In genomic region chr15:41774062-41774872, GRCh38 we compare ENCODE assay signal across 8 cellular contexts. TPM values are rescaled to one million over a fixed set of nuclear protein-coding genes. Genes with fewer than 3 reads are reported as not detected.
DNase-seq lines count a peak whose midpoint lies in the region; ATAC-seq, FAIRE-seq and TF ChIP-seq lines count a peak whose summit lies in the region.

Gene MAPKBP1, plus strand, starts transcription at chr15:41774484. Its CDS starts 792 bp downstream, at chr15:41775276.

- H3K27me3 ChIP-seq in astrocyte (ENCODE audit: insufficient read depth, low read length) = no peaks in the 10 kb centered on the region
- no peaks in the 10 kb centered on the region for H3K27me3 ChIP-seq in rectal smooth muscle tissue (ENCODE audit: control insufficient read depth, insufficient read depth, low read length)

- peaks cover 45% of the 10 kb centered on the region for H3K79me2 ChIP-seq in astrocyte (ENCODE audit: insufficient read depth, low read length)

- H3K4me1 ChIP-seq in astrocyte (ENCODE audit: insufficient read depth, low read length) = peaks cover 55% of the 10 kb centered on the region
- H3K4me1 ChIP-seq in rectal smooth muscle tissue (ENCODE audit: control insufficient read depth, insufficient read depth, low read length) = peaks cover 26% of the 10 kb centered on the region

- H3K4me2 ChIP-seq in astrocyte (ENCODE audit: low read length) = peak within 1 kb of the TSS; percentile 87

- peak; percentile 59 for TF ChIP-seq POLR2A in GM18505 (IDR thresholded peaks at IDR 0.05; ENCODE audit: borderline replicate concordance, extremely low read depth, insufficient read depth, insufficient read length)

- peak within 1 kb of the TSS; percentile 92 for H3K4me3 Mint-ChIP-seq in T-helper 2 cell treated with Interferon-gamma antibody and Interleukin-4, amounts not matched to agents 5 μg/mL and 100 μg/mL, for 36 hours
- H3K4me3 Mint-ChIP-seq in astrocyte (ENCODE audit: unreplicated experiment) = peak within 1 kb of the TSS; percentile 95

- H3K4me3 ChIP-seq in astrocyte (ENCODE audit: insufficient read depth, low read depth, low read length) (peak within 1 kb of the TSS; percentile 74), rectal smooth muscle tissue (ENCODE audit: low read length) (peak within 1 kb of the TSS; percentile 90)

- DNase-seq in NCI-H1930 (lab: John Stamatoyannopoulos, UW) (peak; percentile 78 to 89), astrocyte (ENCODE audit: low read depth) (peak; percentile 95), hepatic stellate cell (ENCODE audit: low spot score) (peak; percentile 95), cortex of kidney (lab: John Stamatoyannopoulos, UW) (no peak)
- peak; percentile 99 for DNase-seq in T-helper 2 cell treated with Interferon-gamma antibody and Interleukin-4, amounts not matched to agents 5 μg/mL and 100 μg/mL, for 36 hours (ENCODE audit: low spot score)

- H3K27ac ChIP-seq in astrocyte (ENCODE audit: low read depth, low read length) (peak within 1 kb of the TSS; percentile 76), rectal smooth muscle tissue (ENCODE audit: low read depth, low read length) (peak within 1 kb of the TSS; percentile 89)

- no peaks in the 10 kb centered on the region for H3K9me3 ChIP-seq in astrocyte (ENCODE audit: insufficient read depth, low read depth, low read length)

- H3K9me3 Mint-ChIP-seq in T-helper 2 cell treated with Interferon-gamma antibody and Interleukin-4, amounts not matched to agents 5 μg/mL and 100 μg/mL, for 36 hours = no peaks in the 10 kb centered on the region
- no peaks in the 10 kb centered on the region for H3K9me3 Mint-ChIP-seq in astrocyte (ENCODE audit: unreplicated experiment)

- H3K27me3 Mint-ChIP-seq in T-helper 2 cell treated with Interferon-gamma antibody and Interleukin-4, amounts not matched to agents 5 μg/mL and 100 μg/mL, for 36 hours (ENCODE audit: low read depth) = no peaks in the 10 kb centered on the region
- H3K27me3 Mint-ChIP-seq in astrocyte (ENCODE audit: low read depth, unreplicated experiment) = no peaks in the 10 kb centered on the region

- H2AFZ ChIP-seq in astrocyte (ENCODE audit: low read depth, low read length) = peak within 1 kb of the TSS; percentile 68

- H3K4me1 Mint-ChIP-seq in T-helper 2 cell treated with Interferon-gamma antibody and Interleukin-4, amounts not matched to agents 5 μg/mL and 100 μg/mL, for 36 hours (ENCODE audit: low read depth) = peaks cover 49% of the 10 kb centered on the region
- peaks cover 37% of the 10 kb centered on the region for H3K4me1 Mint-ChIP-seq in astrocyte (ENCODE audit: low read depth, unreplicated experiment)

- peak within 1 kb of the TSS; percentile 86 for H3K27ac Mint-ChIP-seq in T-helper 2 cell treated with Interferon-gamma antibody and Interleukin-4, amounts not matched to agents 5 μg/mL and 100 μg/mL, for 36 hours
- H3K27ac Mint-ChIP-seq in astrocyte (ENCODE audit: unreplicated experiment) = peak within 1 kb of the TSS; percentile 91

- peak; percentile 84 for ATAC-seq in GM18505 (IDR thresholded peaks at IDR 0.05; ENCODE audit: unreplicated experiment)
- peak; percentile 71 for ATAC-seq in HG02973 (IDR thresholded peaks at IDR 0.05; ENCODE audit: unreplicated experiment)

- peak within 1 kb of the TSS; percentile 86 for H3K9ac ChIP-seq in astrocyte (ENCODE audit: low read length)
- H3K9ac ChIP-seq in rectal smooth muscle tissue (ENCODE audit: low read length) = peak within 1 kb of the TSS; percentile 97

- H3K36me3 ChIP-seq in astrocyte (ENCODE audit: insufficient read depth, low read length) (peaks cover 1% of the 10 kb centered on the region), rectal smooth muscle tissue (ENCODE audit: control insufficient read depth, insufficient read depth, low read length) (no peaks in the 10 kb centered on the region)

- peaks cover 39% of the 10 kb centered on the region for H4K20me1 ChIP-seq in astrocyte (ENCODE audit: insufficient read depth, low read length)

- peak; percentile 34 for TF ChIP-seq CTCF in astrocyte (IDR thresholded peaks at IDR 0.05; ENCODE audit: insufficient read depth, low read depth, low read length)

- H3K36me3 Mint-ChIP-seq in T-helper 2 cell treated with Interferon-gamma antibody and Interleukin-4, amounts not matched to agents 5 μg/mL and 100 μg/mL, for 36 hours (ENCODE audit: low read depth) = peaks cover 3% of the 10 kb centered on the region
- peaks cover 4% of the 10 kb centered on the region for H3K36me3 Mint-ChIP-seq in astrocyte (ENCODE audit: low read depth, unreplicated experiment)

- FAIRE-seq in astrocyte (lab: Jason Lieb, UNC) = no peak

RNA-seq across cellular contexts. Expression of gene MAPKBP1, which starts in this region (rescaled TPM):
- 30.8 and 30.9 TPM in 2 replicates for total RNA-seq in astrocyte
